In genomic region chr5:66789434-66789833, GRCh38 we compare ENCODE assay signal across 14 cellular contexts.
DNase-seq lines count a peak whose midpoint lies in the region; ATAC-seq and TF ChIP-seq lines count a peak whose summit lies in the region.
"Had no signal": no experiment of that assay in that cellular context is flagged by ENCODE, and none has a peak within 500 bp of the region (broad histone marks: within the 10 kb centered on the region; RNA-seq: fewer than 3 reads in every experiment).

No MANE protein-coding gene starts in this region.

- H3K4me2 ChIP-seq in mesendoderm (ENCODE audit: low read length), result no peak overlapping the region

- no peak overlapping the region for H3K27ac ChIP-seq in esophagus muscularis mucosa (replicated peaks in 1 of 4)
- no peak overlapping the region for H3K27ac ChIP-seq in mesendoderm (ENCODE audit: low read depth, low read length)
- H3K27ac ChIP-seq: BLaER1 treated with 17β-estradiol and CSF1 and Interleukin-3, amounts not matched to agents 10 nM and 100 nM; GM23248 had no signal

- H3K4ac ChIP-seq in mesendoderm (ENCODE audit: low read depth, low read length), result no peak overlapping the region

- no peak overlapping the region for H4K8ac ChIP-seq in mesendoderm (ENCODE audit: low read depth, low read length)

- H4K5ac ChIP-seq in mesendoderm (ENCODE audit: low read length), result no peak overlapping the region

- no peak for TF ChIP-seq EP300 in esophagus muscularis mucosa (IDR thresholded peaks at IDR 0.05)

- DNase-seq in NT2/D1 (ENCODE audit: low read depth, low spot score) (peak; percentile 42), esophagus muscularis mucosa (ENCODE audit: extremely low spot score) (peak; percentile 55), mesendoderm (peak; percentile 14), NCI-H748 (lab: John Stamatoyannopoulos, UW; ENCODE audit: unreplicated experiment) (no peak), GDM1 (lab: John Stamatoyannopoulos, UW) (no peak)
- DNase-seq: Calu3; CD8-positive, alpha-beta T cell; DMS79 treated with DMSO at 0.1 percent for 48 hours; GM23248; H9; IMR-90 had no signal

- H3K79me1 ChIP-seq in mesendoderm (ENCODE audit: low read length), result no peaks in the 10 kb centered on the region

- no peak overlapping the region for H2BK15ac ChIP-seq in mesendoderm (replicated peaks; ENCODE audit: low read depth)

- WGBS in esophagus muscularis mucosa, result 92% methylated on average over 3 of the region's 3 CpGs
- WGBS in mesendoderm (ENCODE audit: extremely low coverage, insufficient coverage, low lambda C conversion rate), result no CpG with 5 or more reads among the region's 3 CpGs

- no peak overlapping the region for H3K56ac ChIP-seq in mesendoderm (ENCODE audit: low read length)

- no peak for TF ChIP-seq CTCF in esophagus muscularis mucosa (IDR thresholded peaks at IDR 0.05)

- no peak overlapping the region for H2BK5ac ChIP-seq in mesendoderm (ENCODE audit: low read length)

- H3K18ac ChIP-seq in mesendoderm (ENCODE audit: low read length), result no peak overlapping the region

- H3K4me3 ChIP-seq in NT2/D1 (ENCODE audit: insufficient read length, low read depth), result no peak overlapping the region
- H3K4me3 ChIP-seq in esophagus muscularis mucosa, result no peak overlapping the region
- H3K4me3 ChIP-seq in mesendoderm (ENCODE audit: low read length), result no peak overlapping the region
- H3K4me3 ChIP-seq: BLaER1 treated with 17β-estradiol and CSF1 and Interleukin-3, amounts not matched to agents 10 nM and 100 nM; GM12878; GM23248 had no signal

- H3K4me1 ChIP-seq in NT2/D1 (ENCODE audit: insufficient read depth, insufficient read length), result no peaks in the 10 kb centered on the region
- no peaks in the 10 kb centered on the region for H3K4me1 ChIP-seq in esophagus muscularis mucosa
- H3K4me1 ChIP-seq in mesendoderm (ENCODE audit: control insufficient read depth, low read depth, low read length), result no peaks in the 10 kb centered on the region

- no peak overlapping the region for H2BK120ac ChIP-seq in mesendoderm (ENCODE audit: low read depth, low read length)

- no peak overlapping the region for H3K9ac ChIP-seq in NT2/D1 (ENCODE audit: insufficient read length, low read depth)
- no peak overlapping the region for H3K9ac ChIP-seq in mesendoderm (ENCODE audit: low read length)
- H3K9ac ChIP-seq: BLaER1 treated with 17β-estradiol and CSF1 and Interleukin-3, amounts not matched to agents 10 nM and 100 nM; GM23248 had no signal

- H3K27me3 ChIP-seq in NT2/D1 (ENCODE audit: insufficient read depth, insufficient read length) (no peaks in the 10 kb centered on the region), esophagus muscularis mucosa (peaks cover 0 to 5% (median 0%) of the 10 kb centered on the region in 4 donors), mesendoderm (ENCODE audit: insufficient read depth, low read length, poor library complexity) (no peaks in the 10 kb centered on the region)
- H3K27me3 ChIP-seq: BLaER1 treated with 17β-estradiol and CSF1 and Interleukin-3, amounts not matched to agents 10 nM and 100 nM had no signal

- H2AK5ac ChIP-seq in mesendoderm (ENCODE audit: low read length), result no peak overlapping the region

- H3K23ac ChIP-seq in mesendoderm (ENCODE audit: low read length), result no peak overlapping the region

- intact Hi-C loops in esophagus muscularis mucosa (cut with DNase I), result no loop called here

- ATAC-seq in GM21576 (IDR thresholded peaks at IDR 0.05; ENCODE audit: unreplicated experiment), result no peak
- ATAC-seq: CD8-positive, alpha-beta T cell; GM12878 had no signal

- no peak for TF ChIP-seq POLR2A in esophagus muscularis mucosa (IDR thresholded peaks at IDR 0.05; ENCODE audit: low read depth)

- no peaks in the 10 kb centered on the region for H3K79me2 ChIP-seq in mesendoderm (ENCODE audit: control insufficient read depth, insufficient read depth, low read length)

- H3K36me3 ChIP-seq in NT2/D1 (ENCODE audit: insufficient read depth, insufficient read length, low read length) (no peaks in the 10 kb centered on the region), esophagus muscularis mucosa (no peaks in the 10 kb centered on the region), mesendoderm (ENCODE audit: control insufficient read depth, insufficient read depth, low read length) (no peaks in the 10 kb centered on the region)
- H3K36me3 ChIP-seq: BLaER1 treated with 17β-estradiol and CSF1 and Interleukin-3, amounts not matched to agents 10 nM and 100 nM had no signal

- H3K9me3 ChIP-seq in NT2/D1 (ENCODE audit: insufficient read depth, low read length), result no peaks in the 10 kb centered on the region
- H3K9me3 ChIP-seq in esophagus muscularis mucosa, result no peaks in the 10 kb centered on the region
- H3K9me3 ChIP-seq: BLaER1 treated with 17β-estradiol and CSF1 and Interleukin-3, amounts not matched to agents 10 nM and 100 nM had no signal

Comparison
In these comparisons a context has a peak if more than half of its experiments do, and no peak if none do; other contexts are left out.
1. DNase-seq: peak in NT2/D1 (single experiment), esophagus muscularis mucosa (single experiment) and mesendoderm (single experiment); none in NCI-H748 (single experiment) and GDM1 (single experiment).